Comparison of ENCODE assay signal across 9 cellular contexts in genomic region chr3:96863129-96863740, GRCh38. TPM values are rescaled to one million over a fixed set of nuclear protein-coding genes. Genes with fewer than 3 reads are reported as not detected.
DNase-seq lines count a peak whose midpoint lies in the region; ATAC-seq and TF ChIP-seq lines count a peak whose summit lies in the region.
"Had no signal": no experiment of that assay in that cellular context is flagged by ENCODE, and none has a peak within 500 bp of the region (broad histone marks: within the 10 kb centered on the region; RNA-seq: fewer than 3 reads in every experiment).

No MANE protein-coding gene starts in this region.

- no peak overlapping the region for H3K4me3 ChIP-seq in esophagus squamous epithelium
- no peak overlapping the region for H3K4me3 ChIP-seq in sigmoid colon
- H3K4me3 ChIP-seq: lung had no signal

- TF ChIP-seq EP300 in sigmoid colon (IDR thresholded peaks at IDR 0.05), result no peak

- TF ChIP-seq POLR2A in esophagus squamous epithelium (IDR thresholded peaks at IDR 0.05) (no peak), sigmoid colon (IDR thresholded peaks at IDR 0.05) (no peak)

- H3K27ac ChIP-seq in esophagus squamous epithelium, result no peak overlapping the region
- no peak overlapping the region for H3K27ac ChIP-seq in sigmoid colon

- TF ChIP-seq CTCF in esophagus squamous epithelium (IDR thresholded peaks at IDR 0.05) (peak in 5 of 6 experiments; percentile 47 to 85 (median 74)), sigmoid colon (IDR thresholded peaks at IDR 0.05) (peak; percentile 29 to 61 (median 58))

- DNase-seq in COR-L47 (lab: John Stamatoyannopoulos, UW) (peak; percentile 73), LoVo (ENCODE audit: low spot score) (peak; percentile 54), RPMI8226 (peak; percentile 66), esophagus squamous epithelium (lab: John Stamatoyannopoulos, UW) (no peak), sigmoid colon (peak; percentile 59), GOT3 (lab: John Stamatoyannopoulos, UW) (no peak), ureter (ENCODE audit: low spot score) (no peak)

- H3K4me1 ChIP-seq in esophagus squamous epithelium (peaks cover 0 to 5% (median 0%) of the 10 kb centered on the region in 3 donors), sigmoid colon (peaks cover 0 to 25% (median 5%) of the 10 kb centered on the region in 4 donors)

- H3K9me3 ChIP-seq in esophagus squamous epithelium (no peaks in the 10 kb centered on the region), sigmoid colon (no peaks in the 10 kb centered on the region)

- 0% methylated on average over 1 of the region's 1 CpG for WGBS in esophagus squamous epithelium, 2 donors
- 0 to 6% methylated on average over 1 of the region's 1 CpG for WGBS in sigmoid colon, 2 donors

- no peaks in the 10 kb centered on the region for H3K36me3 ChIP-seq in esophagus squamous epithelium
- H3K36me3 ChIP-seq in sigmoid colon, result no peaks in the 10 kb centered on the region

- intact Hi-C loops in esophagus squamous epithelium (cut with DNase I) (no loop called here), sigmoid colon (cut with DNase I) (loop anchor here (2.0 to 10.0 kb wide), 4 partner anchors 154 to 856 kb away; no protein-coding TSS in a partner anchor)

- H3K27me3 ChIP-seq in esophagus squamous epithelium (no peaks in the 10 kb centered on the region), sigmoid colon (no peaks in the 10 kb centered on the region)

- peak; percentile 71 for ATAC-seq in GM19351 (IDR thresholded peaks at IDR 0.05; ENCODE audit: unreplicated experiment)

RNA-seq across cellular contexts. Expression of gene EPHA6, which starts 48.8 kb away (rescaled TPM):
- total RNA-seq in esophagus squamous epithelium, result 1 to 10 TPM in 2 of 4 donors, under 1 TPM in 2; 0.34 to 2.9 (median 1.5) TPM
- 10 to 100 TPM; 39.3 to 53.5 (median 47.6) TPM for total RNA-seq in sigmoid colon
- polyA plus RNA-seq in sigmoid colon, result under 1 TPM in 1 of 3 donors, not detected in 2; 0.58 TPM
- total RNA-seq in ureter, result 13.2 TPM
- polyA plus RNA-seq: lung had no signal

Comparison
In these comparisons a context has a peak if more than half of its experiments do, and no peak if none do; other contexts are left out.
1. DNase-seq: peak in COR-L47 (single experiment), LoVo (single experiment), RPMI8226 (single experiment) and sigmoid colon (single experiment); none in esophagus squamous epithelium (single experiment), GOT3 (single experiment) and ureter (single experiment).